Comparison of ENCODE assay signal across 8 cellular contexts in the genomic region with DNA sequence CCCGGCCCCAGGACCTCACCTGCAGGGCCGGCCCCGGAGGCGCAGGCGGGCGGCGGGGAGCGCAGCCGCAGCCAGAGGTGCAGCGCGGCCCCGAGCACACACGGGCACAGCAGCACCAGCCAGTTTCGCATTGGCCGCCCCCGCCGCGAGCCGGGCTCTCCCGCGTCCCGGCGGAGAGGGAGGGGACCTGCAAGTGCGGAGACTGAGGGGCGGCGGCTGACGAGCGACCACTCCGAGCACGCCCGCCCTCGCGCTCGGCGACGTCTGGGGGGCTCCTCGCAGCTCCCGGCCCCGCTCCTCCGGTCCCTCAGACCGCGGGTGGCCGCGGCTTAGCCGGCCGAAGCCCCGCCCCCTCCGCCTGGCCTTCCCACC. TPM values are rescaled to one million over a fixed set of nuclear protein-coding genes. Genes with fewer than 3 reads are reported as not detected.
DNase-seq lines count a peak whose midpoint lies in the region; ATAC-seq and TF ChIP-seq lines count a peak whose summit lies in the region.

A gene (minus strand): TSS at position 331 of the 372 bp plus-strand sequence. CDS start 200 bp downstream, at position 131.

- H3K56ac ChIP-seq in mesendoderm (ENCODE audit: low read length), result peak within 1 kb of the TSS; percentile 99

- peaks cover 22% of the 10 kb centered on the region for H3K4me1 ChIP-seq in Karpas-422 (ENCODE audit: low read length)
- no peaks in the 10 kb centered on the region for H3K4me1 ChIP-seq in mesendoderm (ENCODE audit: control insufficient read depth, low read depth, low read length)
- H3K4me1 ChIP-seq in upper lobe of right lung, result peaks cover 12% of the 10 kb centered on the region

- peaks cover 23% of the 10 kb centered on the region for H3K79me2 ChIP-seq in Karpas-422 (ENCODE audit: low read length)
- peaks cover 14% of the 10 kb centered on the region for H3K79me2 ChIP-seq in mesendoderm (ENCODE audit: control insufficient read depth, insufficient read depth, low read length)

- peaks cover 28% of the 10 kb centered on the region for H4K20me1 ChIP-seq in Karpas-422 (ENCODE audit: insufficient read depth, low read depth, low read length)

- H3K27me3 ChIP-seq in Karpas-422 (ENCODE audit: low read length) (no peaks in the 10 kb centered on the region), mesendoderm (ENCODE audit: insufficient read depth, low read length, poor library complexity) (no peaks in the 10 kb centered on the region), upper lobe of right lung (no peaks in the 10 kb centered on the region)

- H3K4me2 ChIP-seq in Karpas-422 (ENCODE audit: low read depth, low read length, poor library complexity, severe bottlenecking) (peak within 1 kb of the TSS; percentile 89), mesendoderm (ENCODE audit: low read length) (peak within 1 kb of the TSS; percentile 86)

- peak within 1 kb of the TSS; percentile 97 for H2AFZ ChIP-seq in Karpas-422 (ENCODE audit: low read length)

- no peak within 1 kb of the TSS for H4K5ac ChIP-seq in mesendoderm (ENCODE audit: low read length)

- DNase-seq in Karpas-422 (no peak), mesendoderm (no peak), upper lobe of right lung (no peak), GDM1 (lab: John Stamatoyannopoulos, UW) (no peak), COLO829 (ENCODE audit: low spot score) (no peak)

- peak within 1 kb of the TSS; percentile 94 for H2BK5ac ChIP-seq in mesendoderm (ENCODE audit: low read length)

- H3K27ac ChIP-seq in Karpas-422 (ENCODE audit: low read length) (peak within 1 kb of the TSS; percentile 45), cingulate gyrus (ENCODE audit: low read depth, low read length) (peak within 1 kb of the TSS; percentile 97), mesendoderm (ENCODE audit: low read depth, low read length) (peak within 1 kb of the TSS; percentile 87), upper lobe of right lung (peak within 1 kb of the TSS; percentile 96)

- H3K9me2 ChIP-seq in Karpas-422 (replicated peaks; ENCODE audit: insufficient read depth, low read length), result no peaks in the 10 kb centered on the region

- H2BK120ac ChIP-seq in mesendoderm (ENCODE audit: low read depth, low read length), result no peak within 1 kb of the TSS

- H3K4ac ChIP-seq in mesendoderm (ENCODE audit: low read depth, low read length), result peak within 1 kb of the TSS; percentile 2

- no peak within 1 kb of the TSS for H4K8ac ChIP-seq in mesendoderm (ENCODE audit: low read depth, low read length)

- intact Hi-C loops in upper lobe of right lung (cut with DNase I), result no loop called here

- H2BK15ac ChIP-seq in mesendoderm (replicated peaks; ENCODE audit: low read depth), result no peak within 1 kb of the TSS

- peak within 1 kb of the TSS; percentile 44 for H3K18ac ChIP-seq in mesendoderm (ENCODE audit: low read length)

- H3K9me3 ChIP-seq in Karpas-422 (ENCODE audit: low read length) (no peaks in the 10 kb centered on the region), upper lobe of right lung (no peaks in the 10 kb centered on the region)

- H3K4me3 ChIP-seq in GM12875 (ENCODE audit: low read depth, low read length) (peak within 1 kb of the TSS; percentile 92), Karpas-422 (ENCODE audit: low read length) (peak within 1 kb of the TSS; percentile 85), mesendoderm (ENCODE audit: low read length) (peak within 1 kb of the TSS; percentile 91), upper lobe of right lung (peak within 1 kb of the TSS; percentile 70)

- no peaks in the 10 kb centered on the region for H3K36me3 ChIP-seq in Karpas-422 (ENCODE audit: insufficient read depth, low read length)
- no peaks in the 10 kb centered on the region for H3K36me3 ChIP-seq in mesendoderm (ENCODE audit: control insufficient read depth, insufficient read depth, low read length)
- no peaks in the 10 kb centered on the region for H3K36me3 ChIP-seq in upper lobe of right lung

- peaks cover 3% of the 10 kb centered on the region for H3K79me1 ChIP-seq in mesendoderm (ENCODE audit: low read length)

- ATAC-seq in GM21737 (IDR thresholded peaks at IDR 0.05; ENCODE audit: unreplicated experiment) (peak; percentile 38), upper lobe of right lung (peak; percentile 68)

- no peak within 1 kb of the TSS for H2AK5ac ChIP-seq in mesendoderm (ENCODE audit: low read length)

- TF ChIP-seq CTCF in GM12875 (IDR thresholded peaks at IDR 0.05; ENCODE audit: borderline replicate concordance, insufficient read depth, low read depth, low read length) (no peak), upper lobe of right lung (IDR thresholded peaks at IDR 0.05) (no peak)

- no CpG with 5 or more reads among the region's 48 CpGs for WGBS in mesendoderm (ENCODE audit: extremely low coverage, insufficient coverage, low lambda C conversion rate)

- H3K23ac ChIP-seq in mesendoderm (ENCODE audit: low read length), result peak within 1 kb of the TSS; percentile 56

- H3K9ac ChIP-seq in Karpas-422 (ENCODE audit: low read length) (peak within 1 kb of the TSS; percentile 81), mesendoderm (ENCODE audit: low read length) (peak within 1 kb of the TSS; percentile 97)

RNA-seq across cellular contexts. Expression of the gene that starts here (rescaled TPM):
- total RNA-seq in Karpas-422 (2014; rRNA removed; shearing (Covaris generic); ENCODE audit: low replicate concordance), result 10.8 and 15.4 TPM in 2 replicates
- 12.6 TPM for polyA plus RNA-seq in mesendoderm (2013, experiment 1 of 2)
- 13.0 TPM for polyA plus RNA-seq in mesendoderm (2013, experiment 2 of 2)
- 20.1 TPM for total RNA-seq in upper lobe of right lung

Comparison
In these comparisons a context has a peak if more than half of its experiments do, and no peak if none do; other contexts are left out.
1. H3K27ac ChIP-seq: peak in every context shown above with its lines; median percentile 97 in cingulate gyrus; 96 in upper lobe of right lung; 87 in mesendoderm; 45 in Karpas-422.